Comparison of ENCODE assay signal across 1 cellular context in the genomic region with DNA sequence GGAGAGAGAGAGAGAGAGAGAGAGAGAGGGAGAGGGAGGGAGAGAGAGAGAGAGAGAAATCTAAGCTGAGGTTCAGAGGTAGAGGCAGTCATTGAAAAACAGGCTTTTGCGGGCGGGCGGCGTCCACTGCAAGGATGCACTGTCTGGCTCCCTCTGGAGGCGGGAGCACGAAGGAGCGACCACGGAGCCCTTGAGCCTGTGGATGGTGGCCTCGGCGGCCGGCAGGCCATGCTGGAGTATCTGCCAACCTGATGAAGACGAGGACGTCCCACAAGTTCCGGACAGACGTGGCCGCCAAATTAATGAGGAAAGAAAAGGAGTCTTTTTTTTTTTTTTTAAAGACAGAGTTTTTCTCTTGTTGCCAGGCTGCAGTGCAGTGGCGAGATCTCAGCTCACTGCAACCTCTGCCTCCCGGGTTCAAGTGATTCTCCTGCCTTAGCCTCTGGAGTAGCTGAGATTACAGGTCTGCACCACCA.
TF ChIP-seq lines count a peak whose summit lies in the region.

No MANE protein-coding gene starts in this region.

TF ChIP-seq in HepG2, 621 proteins besides CTCF, POLR2A, EP300 and RAD21 (continued from another document and continues in another):
- TF ChIP-seq, protein P1, sequence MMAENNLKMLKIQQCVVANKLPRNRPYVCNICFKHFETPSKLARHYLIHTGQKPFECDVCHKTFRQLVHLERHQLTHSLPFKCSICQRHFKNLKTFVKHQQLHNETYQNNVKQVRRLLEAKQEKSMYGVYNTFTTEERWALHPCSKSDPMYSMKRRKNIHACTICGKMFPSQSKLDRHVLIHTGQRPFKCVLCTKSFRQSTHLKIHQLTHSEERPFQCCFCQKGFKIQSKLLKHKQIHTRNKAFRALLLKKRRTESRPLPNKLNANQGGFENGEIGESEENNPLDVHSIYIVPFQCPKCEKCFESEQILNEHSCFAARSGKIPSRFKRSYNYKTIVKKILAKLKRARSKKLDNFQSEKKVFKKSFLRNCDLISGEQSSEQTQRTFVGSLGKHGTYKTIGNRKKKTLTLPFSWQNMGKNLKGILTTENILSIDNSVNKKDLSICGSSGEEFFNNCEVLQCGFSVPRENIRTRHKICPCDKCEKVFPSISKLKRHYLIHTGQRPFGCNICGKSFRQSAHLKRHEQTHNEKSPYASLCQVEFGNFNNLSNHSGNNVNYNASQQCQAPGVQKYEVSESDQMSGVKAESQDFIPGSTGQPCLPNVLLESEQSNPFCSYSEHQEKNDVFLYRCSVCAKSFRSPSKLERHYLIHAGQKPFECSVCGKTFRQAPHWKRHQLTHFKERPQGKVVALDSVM (CRISPR knock-in tag; IDR thresholded peaks at IDR 0.05): peak; percentile 43; the same call in 1 of the 2 replicates
- TF ChIP-seq SALL1 (CRISPR knock-in tag; IDR thresholded peaks at IDR 0.05): peak; percentile 88
- TF ChIP-seq ZC3H13 (CRISPR knock-in tag; IDR thresholded peaks at IDR 0.05): no peak
- no peak for TF ChIP-seq ZNF10 (CRISPR knock-in tag; IDR thresholded peaks at IDR 0.05; ENCODE audit: borderline replicate concordance, low read depth)
- peak; percentile 22; the same call in 1 of the 2 replicates for TF ChIP-seq HDAC2 (CRISPR knock-in tag; IDR thresholded peaks at IDR 0.05)
- TF ChIP-seq ZNF746 (CRISPR knock-in tag; IDR thresholded peaks at IDR 0.05): peak; percentile 38; the same call in 1 of the 2 replicates
- 0 out of 2 replicates have a peak, but pooled peaks have one; percentile 45 for TF ChIP-seq ZNF501 (CRISPR knock-in tag; IDR thresholded peaks at IDR 0.05)
- TF ChIP-seq, protein P2, sequence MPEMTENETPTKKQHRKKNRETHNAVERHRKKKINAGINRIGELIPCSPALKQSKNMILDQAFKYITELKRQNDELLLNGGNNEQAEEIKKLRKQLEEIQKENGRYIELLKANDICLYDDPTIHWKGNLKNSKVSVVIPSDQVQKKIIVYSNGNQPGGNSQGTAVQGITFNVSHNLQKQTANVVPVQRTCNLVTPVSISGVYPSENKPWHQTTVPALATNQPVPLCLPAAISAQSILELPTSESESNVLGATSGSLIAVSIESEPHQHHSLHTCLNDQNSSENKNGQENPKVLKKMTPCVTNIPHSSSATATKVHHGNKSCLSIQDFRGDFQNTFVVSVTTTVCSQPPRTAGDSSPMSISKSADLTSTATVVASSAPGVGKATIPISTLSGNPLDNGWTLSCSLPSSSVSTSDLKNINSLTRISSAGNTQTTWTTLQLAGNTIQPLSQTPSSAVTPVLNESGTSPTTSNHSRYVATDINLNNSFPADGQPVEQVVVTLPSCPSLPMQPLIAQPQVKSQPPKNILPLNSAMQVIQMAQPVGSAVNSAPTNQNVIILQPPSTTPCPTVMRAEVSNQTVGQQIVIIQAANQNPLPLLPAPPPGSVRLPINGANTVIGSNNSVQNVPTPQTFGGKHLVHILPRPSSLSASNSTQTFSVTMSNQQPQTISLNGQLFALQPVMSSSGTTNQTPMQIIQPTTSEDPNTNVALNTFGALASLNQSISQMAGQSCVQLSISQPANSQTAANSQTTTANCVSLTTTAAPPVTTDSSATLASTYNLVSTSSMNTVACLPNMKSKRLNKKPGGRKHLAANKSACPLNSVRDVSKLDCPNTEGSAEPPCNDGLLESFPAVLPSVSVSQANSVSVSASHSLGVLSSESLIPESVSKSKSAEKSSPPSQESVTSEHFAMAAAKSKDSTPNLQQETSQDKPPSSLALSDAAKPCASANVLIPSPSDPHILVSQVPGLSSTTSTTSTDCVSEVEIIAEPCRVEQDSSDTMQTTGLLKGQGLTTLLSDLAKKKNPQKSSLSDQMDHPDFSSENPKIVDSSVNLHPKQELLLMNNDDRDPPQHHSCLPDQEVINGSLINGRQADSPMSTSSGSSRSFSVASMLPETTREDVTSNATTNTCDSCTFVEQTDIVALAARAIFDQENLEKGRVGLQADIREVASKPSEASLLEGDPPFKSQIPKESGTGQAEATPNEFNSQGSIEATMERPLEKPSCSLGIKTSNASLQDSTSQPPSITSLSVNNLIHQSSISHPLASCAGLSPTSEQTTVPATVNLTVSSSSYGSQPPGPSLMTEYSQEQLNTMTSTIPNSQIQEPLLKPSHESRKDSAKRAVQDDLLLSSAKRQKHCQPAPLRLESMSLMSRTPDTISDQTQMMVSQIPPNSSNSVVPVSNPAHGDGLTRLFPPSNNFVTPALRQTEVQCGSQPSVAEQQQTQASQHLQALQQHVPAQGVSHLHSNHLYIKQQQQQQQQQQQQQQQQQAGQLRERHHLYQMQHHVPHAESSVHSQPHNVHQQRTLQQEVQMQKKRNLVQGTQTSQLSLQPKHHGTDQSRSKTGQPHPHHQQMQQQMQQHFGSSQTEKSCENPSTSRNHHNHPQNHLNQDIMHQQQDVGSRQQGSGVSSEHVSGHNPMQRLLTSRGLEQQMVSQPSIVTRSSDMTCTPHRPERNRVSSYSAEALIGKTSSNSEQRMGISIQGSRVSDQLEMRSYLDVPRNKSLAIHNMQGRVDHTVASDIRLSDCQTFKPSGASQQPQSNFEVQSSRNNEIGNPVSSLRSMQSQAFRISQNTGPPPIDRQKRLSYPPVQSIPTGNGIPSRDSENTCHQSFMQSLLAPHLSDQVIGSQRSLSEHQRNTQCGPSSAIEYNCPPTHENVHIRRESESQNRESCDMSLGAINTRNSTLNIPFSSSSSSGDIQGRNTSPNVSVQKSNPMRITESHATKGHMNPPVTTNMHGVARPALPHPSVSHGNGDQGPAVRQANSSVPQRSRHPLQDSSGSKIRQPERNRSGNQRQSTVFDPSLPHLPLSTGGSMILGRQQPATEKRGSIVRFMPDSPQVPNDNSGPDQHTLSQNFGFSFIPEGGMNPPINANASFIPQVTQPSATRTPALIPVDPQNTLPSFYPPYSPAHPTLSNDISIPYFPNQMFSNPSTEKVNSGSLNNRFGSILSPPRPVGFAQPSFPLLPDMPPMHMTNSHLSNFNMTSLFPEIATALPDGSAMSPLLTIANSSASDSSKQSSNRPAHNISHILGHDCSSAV (CRISPR knock-in tag; IDR thresholded peaks at IDR 0.05; ENCODE audit: borderline replicate concordance): no peak
- TF ChIP-seq ZBTB20 (CRISPR knock-in tag; IDR thresholded peaks at IDR 0.05; ENCODE audit: borderline replicate concordance, low read depth): 0 out of 2 replicates have a peak, but pooled peaks have one; percentile 30
- no peak for TF ChIP-seq TSC22D2 (CRISPR knock-in tag; IDR thresholded peaks at IDR 0.05; ENCODE audit: borderline replicate concordance)
- no peak for TF ChIP-seq ZNF205 (CRISPR knock-in tag; IDR thresholded peaks at IDR 0.05)
- TF ChIP-seq ZNF605 (CRISPR knock-in tag; IDR thresholded peaks at IDR 0.05): peak; percentile 60
- TF ChIP-seq SPEN (CRISPR knock-in tag; IDR thresholded peaks at IDR 0.05; ENCODE audit: low read depth): peak; percentile 51
- TF ChIP-seq GABPB1 (CRISPR knock-in tag; IDR thresholded peaks at IDR 0.05): peak; percentile 47; the same call in 1 of the 2 replicates
- TF ChIP-seq RBAK (CRISPR knock-in tag; IDR thresholded peaks at IDR 0.05): no peak
- peak; percentile 34; the same call in 1 of the 2 replicates for TF ChIP-seq GTF2F1 (IDR thresholded peaks at IDR 0.05; ENCODE audit: low read length)
- TF ChIP-seq MBD4 (IDR thresholded peaks at IDR 0.05; ENCODE audit: borderline replicate concordance, low read length): no peak
- TF ChIP-seq RXRB (CRISPR knock-in tag; IDR thresholded peaks at IDR 0.05; ENCODE audit: borderline replicate concordance): 0 out of 2 replicates have a peak, but pooled peaks have one; percentile 10
- TF ChIP-seq, protein P3, sequence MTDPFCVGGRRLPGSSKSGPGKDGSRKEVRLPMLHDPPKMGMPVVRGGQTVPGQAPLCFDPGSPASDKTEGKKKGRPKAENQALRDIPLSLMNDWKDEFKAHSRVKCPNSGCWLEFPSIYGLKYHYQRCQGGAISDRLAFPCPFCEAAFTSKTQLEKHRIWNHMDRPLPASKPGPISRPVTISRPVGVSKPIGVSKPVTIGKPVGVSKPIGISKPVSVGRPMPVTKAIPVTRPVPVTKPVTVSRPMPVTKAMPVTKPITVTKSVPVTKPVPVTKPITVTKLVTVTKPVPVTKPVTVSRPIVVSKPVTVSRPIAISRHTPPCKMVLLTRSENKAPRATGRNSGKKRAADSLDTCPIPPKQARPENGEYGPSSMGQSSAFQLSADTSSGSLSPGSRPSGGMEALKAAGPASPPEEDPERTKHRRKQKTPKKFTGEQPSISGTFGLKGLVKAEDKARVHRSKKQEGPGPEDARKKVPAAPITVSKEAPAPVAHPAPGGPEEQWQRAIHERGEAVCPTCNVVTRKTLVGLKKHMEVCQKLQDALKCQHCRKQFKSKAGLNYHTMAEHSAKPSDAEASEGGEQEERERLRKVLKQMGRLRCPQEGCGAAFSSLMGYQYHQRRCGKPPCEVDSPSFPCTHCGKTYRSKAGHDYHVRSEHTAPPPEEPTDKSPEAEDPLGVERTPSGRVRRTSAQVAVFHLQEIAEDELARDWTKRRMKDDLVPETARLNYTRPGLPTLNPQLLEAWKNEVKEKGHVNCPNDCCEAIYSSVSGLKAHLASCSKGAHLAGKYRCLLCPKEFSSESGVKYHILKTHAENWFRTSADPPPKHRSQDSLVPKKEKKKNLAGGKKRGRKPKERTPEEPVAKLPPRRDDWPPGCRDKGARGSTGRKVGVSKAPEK (CRISPR knock-in tag; IDR thresholded peaks at IDR 0.05; ENCODE audit: borderline replicate concordance): peak; percentile 89; the same call in 1 of the 2 replicates
- peak; percentile 87 for TF ChIP-seq STAG1 (CRISPR knock-in tag; IDR thresholded peaks at IDR 0.05)
- no peak for TF ChIP-seq KLF13 (CRISPR knock-in tag; IDR thresholded peaks at IDR 0.05)
- TF ChIP-seq, protein P4, sequence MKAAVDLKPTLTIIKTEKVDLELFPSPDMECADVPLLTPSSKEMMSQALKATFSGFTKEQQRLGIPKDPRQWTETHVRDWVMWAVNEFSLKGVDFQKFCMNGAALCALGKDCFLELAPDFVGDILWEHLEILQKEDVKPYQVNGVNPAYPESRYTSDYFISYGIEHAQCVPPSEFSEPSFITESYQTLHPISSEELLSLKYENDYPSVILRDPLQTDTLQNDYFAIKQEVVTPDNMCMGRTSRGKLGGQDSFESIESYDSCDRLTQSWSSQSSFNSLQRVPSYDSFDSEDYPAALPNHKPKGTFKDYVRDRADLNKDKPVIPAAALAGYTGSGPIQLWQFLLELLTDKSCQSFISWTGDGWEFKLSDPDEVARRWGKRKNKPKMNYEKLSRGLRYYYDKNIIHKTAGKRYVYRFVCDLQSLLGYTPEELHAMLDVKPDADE (CRISPR knock-in tag; IDR thresholded peaks at IDR 0.05): no peak
- TF ChIP-seq ETV5 (CRISPR knock-in tag; IDR thresholded peaks at IDR 0.05; ENCODE audit: borderline replicate concordance): peak; percentile 43; the same call in 1 of the 2 replicates
- TF ChIP-seq, protein P5, sequence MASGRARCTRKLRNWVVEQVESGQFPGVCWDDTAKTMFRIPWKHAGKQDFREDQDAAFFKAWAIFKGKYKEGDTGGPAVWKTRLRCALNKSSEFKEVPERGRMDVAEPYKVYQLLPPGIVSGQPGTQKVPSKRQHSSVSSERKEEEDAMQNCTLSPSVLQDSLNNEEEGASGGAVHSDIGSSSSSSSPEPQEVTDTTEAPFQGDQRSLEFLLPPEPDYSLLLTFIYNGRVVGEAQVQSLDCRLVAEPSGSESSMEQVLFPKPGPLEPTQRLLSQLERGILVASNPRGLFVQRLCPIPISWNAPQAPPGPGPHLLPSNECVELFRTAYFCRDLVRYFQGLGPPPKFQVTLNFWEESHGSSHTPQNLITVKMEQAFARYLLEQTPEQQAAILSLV (CRISPR knock-in tag; IDR thresholded peaks at IDR 0.05; ENCODE audit: borderline replicate concordance): peak; percentile 37; the same call in 1 of the 2 replicates
- TF ChIP-seq SIX1 (CRISPR knock-in tag; IDR thresholded peaks at IDR 0.05; ENCODE audit: borderline replicate concordance): peak; percentile 18; the same call in 1 of the 2 replicates
- 0 out of 2 replicates have a peak, but pooled peaks have one; percentile 23 for TF ChIP-seq ZFP90 (CRISPR knock-in tag; IDR thresholded peaks at IDR 0.05; ENCODE audit: borderline replicate concordance)
- no peak for TF ChIP-seq ZFP36 (IDR thresholded peaks at IDR 0.05; ENCODE audit: borderline replicate concordance, low read depth, low read length, partially characterized antibody)
- no peak for TF ChIP-seq NKX3-1 (CRISPR knock-in tag; IDR thresholded peaks at IDR 0.05)
- peak; percentile 72; the same call in 1 of the 2 replicates for TF ChIP-seq KDM2A (CRISPR knock-in tag; IDR thresholded peaks at IDR 0.05; ENCODE audit: borderline replicate concordance, low read depth)
- 0 out of 2 replicates have a peak, but pooled peaks have one; percentile 24 for TF ChIP-seq CBFB (CRISPR knock-in tag; IDR thresholded peaks at IDR 0.05)
- TF ChIP-seq, protein P6, sequence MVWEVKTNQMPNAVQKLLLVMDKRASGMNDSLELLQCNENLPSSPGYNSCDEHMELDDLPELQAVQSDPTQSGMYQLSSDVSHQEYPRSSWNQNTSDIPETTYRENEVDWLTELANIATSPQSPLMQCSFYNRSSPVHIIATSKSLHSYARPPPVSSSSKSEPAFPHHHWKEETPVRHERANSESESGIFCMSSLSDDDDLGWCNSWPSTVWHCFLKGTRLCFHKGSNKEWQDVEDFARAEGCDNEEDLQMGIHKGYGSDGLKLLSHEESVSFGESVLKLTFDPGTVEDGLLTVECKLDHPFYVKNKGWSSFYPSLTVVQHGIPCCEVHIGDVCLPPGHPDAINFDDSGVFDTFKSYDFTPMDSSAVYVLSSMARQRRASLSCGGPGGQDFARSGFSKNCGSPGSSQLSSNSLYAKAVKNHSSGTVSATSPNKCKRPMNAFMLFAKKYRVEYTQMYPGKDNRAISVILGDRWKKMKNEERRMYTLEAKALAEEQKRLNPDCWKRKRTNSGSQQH (CRISPR knock-in tag; IDR thresholded peaks at IDR 0.05; ENCODE audit: low read depth): 0 out of 2 replicates have a peak, but pooled peaks have one; percentile 42
- TF ChIP-seq GFI1 (CRISPR knock-in tag; IDR thresholded peaks at IDR 0.05; ENCODE audit: borderline replicate concordance): peak; percentile 60; the same call in 1 of the 2 replicates
- TF ChIP-seq, protein P7, sequence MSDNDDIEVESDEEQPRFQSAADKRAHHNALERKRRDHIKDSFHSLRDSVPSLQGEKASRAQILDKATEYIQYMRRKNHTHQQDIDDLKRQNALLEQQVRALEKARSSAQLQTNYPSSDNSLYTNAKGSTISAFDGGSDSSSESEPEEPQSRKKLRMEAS (IDR thresholded peaks at IDR 0.05): peak; percentile 52
- TF ChIP-seq, protein P8, sequence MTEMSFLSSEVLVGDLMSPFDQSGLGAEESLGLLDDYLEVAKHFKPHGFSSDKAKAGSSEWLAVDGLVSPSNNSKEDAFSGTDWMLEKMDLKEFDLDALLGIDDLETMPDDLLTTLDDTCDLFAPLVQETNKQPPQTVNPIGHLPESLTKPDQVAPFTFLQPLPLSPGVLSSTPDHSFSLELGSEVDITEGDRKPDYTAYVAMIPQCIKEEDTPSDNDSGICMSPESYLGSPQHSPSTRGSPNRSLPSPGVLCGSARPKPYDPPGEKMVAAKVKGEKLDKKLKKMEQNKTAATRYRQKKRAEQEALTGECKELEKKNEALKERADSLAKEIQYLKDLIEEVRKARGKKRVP (CRISPR knock-in tag; IDR thresholded peaks at IDR 0.05): no peak
- no peak for TF ChIP-seq MATR3 (CRISPR knock-in tag; IDR thresholded peaks at IDR 0.05)
- TF ChIP-seq HOXA3 (CRISPR knock-in tag; IDR thresholded peaks at IDR 0.05): peak; percentile 64; the same call in 1 of the 2 replicates
- TF ChIP-seq ZMYM4 (CRISPR knock-in tag; IDR thresholded peaks at IDR 0.05): peak; percentile 69
- no peak for TF ChIP-seq FOXC1 (CRISPR knock-in tag; IDR thresholded peaks at IDR 0.05; ENCODE audit: borderline replicate concordance)
- TF ChIP-seq HNRNPH1 (optimal IDR thresholded peaks at IDR 0.05; ENCODE audit: low read depth, low read length): no peak
